In genomic region chr3:4904801-4905695, GRCh38 we compare ENCODE assay signal across 8 cellular contexts.
DNase-seq lines count a peak whose midpoint lies in the region; ATAC-seq, FAIRE-seq and TF ChIP-seq lines count a peak whose summit lies in the region.
"Had no signal": no experiment of that assay in that cellular context is flagged by ENCODE, and none has a peak within 500 bp of the region (broad histone marks: within the 10 kb centered on the region; RNA-seq: fewer than 3 reads in every experiment).

No MANE protein-coding gene starts in this region.

- H3K4me1 ChIP-seq in IMR-90 (ENCODE audit: control insufficient read depth, insufficient read depth, low read length), result no peaks in the 10 kb centered on the region
- H3K4me1 ChIP-seq in rectal smooth muscle tissue (ENCODE audit: control insufficient read depth, insufficient read depth, low read length), result peaks cover 12% of the 10 kb centered on the region

- H3K14ac ChIP-seq in IMR-90 (replicated peaks; ENCODE audit: low read depth, low read length), result no peak overlapping the region

- peaks cover 3% of the 10 kb centered on the region for H3K9me1 ChIP-seq in IMR-90 (ENCODE audit: insufficient read depth, low read length)

- H3K27me3 ChIP-seq in IMR-90 (ENCODE audit: control insufficient read depth, insufficient read depth, low read length), result peaks cover 1% of the 10 kb centered on the region; the same call in 1 of the 2 replicates
- H3K27me3 ChIP-seq in rectal smooth muscle tissue (ENCODE audit: control insufficient read depth, insufficient read depth, low read length), result no peaks in the 10 kb centered on the region

- H4K91ac ChIP-seq in IMR-90 (ENCODE audit: insufficient read depth, low read depth, low read length), result no peak overlapping the region

- no peak for ATAC-seq in IMR-90 (ENCODE audit: low read depth)

- H3K4me3 ChIP-seq in IMR-90 (ENCODE audit: insufficient read depth, low read depth, low read length) (no peak overlapping the region), rectal smooth muscle tissue (ENCODE audit: low read length) (no peak overlapping the region)

- POLR2A ChIA-PET in IMR-90 (lab: Charles Lee; ENCODE audit: unreplicated experiment) (no interaction called here), RWPE1 (lab: Yijun Ruan, JAX; ENCODE audit: low non-redundant PET) (interaction anchor here (0.7 kb wide), 1 partner anchor 80 kb away, joined by 5 read pairs; no protein-coding TSS in a partner anchor)

- DNase-seq in IMR-90 (peak; percentile 24), RWPE1 (ENCODE audit: low spot score) (peak; percentile 15), NCI-H2196 treated with DMSO at 0.1 percent for 48 hours (lab: John Stamatoyannopoulos, UW; ENCODE audit: unreplicated experiment) (no peak), C1 segment of cervical spinal cord (lab: John Stamatoyannopoulos, UW) (no peak), SIG-M5 (lab: John Stamatoyannopoulos, UW) (no peak)
- DNase-seq: activated gamma-delta T cell had no signal

- WGBS in IMR-90 (ENCODE audit: extremely low coverage in 2 of 2, insufficient read length in 1 of 2), 2 experiments, result no CpG with 5 or more reads among the region's 9 CpGs

- no peak overlapping the region for H3K4ac ChIP-seq in IMR-90 (ENCODE audit: low read depth, low read length)

- no TSS peak for BruUV-seq in IMR-90 (replicated peaks; lab: Mats Ljungman, UMichigan)

- H2BK20ac ChIP-seq in IMR-90 (ENCODE audit: low read depth, low read length), result no peak overlapping the region

- H3K36me3 ChIP-seq in IMR-90 (ENCODE audit: control insufficient read depth, insufficient read depth, low read length), result no peaks in the 10 kb centered on the region
- no peaks in the 10 kb centered on the region for H3K36me3 ChIP-seq in rectal smooth muscle tissue (ENCODE audit: control insufficient read depth, insufficient read depth, low read length)

- no peak overlapping the region for H2BK15ac ChIP-seq in IMR-90 (ENCODE audit: low read depth, low read length)

- no peaks in the 10 kb centered on the region for H3K79me1 ChIP-seq in IMR-90 (ENCODE audit: low read depth in 1 of 2, low read length in 2 of 2)

- H3K9me3 ChIP-seq in IMR-90 (ENCODE audit: control insufficient read depth, insufficient read depth, low read length), result no peaks in the 10 kb centered on the region

- no peak overlapping the region for H4K5ac ChIP-seq in IMR-90 (ENCODE audit: low read depth, low read length)

- no peak overlapping the region for H2BK120ac ChIP-seq in IMR-90 (ENCODE audit: low read depth, low read length)

- no peak for TF ChIP-seq CTCF in IMR-90 (conservative IDR thresholded peaks at IDR 0.05; ENCODE audit: low read depth, low read length)
- TF ChIP-seq CTCF in RWPE1 (conservative IDR thresholded peaks at IDR 0.05; ENCODE audit: low read depth), result no peak

- no peak overlapping the region for H2AFZ ChIP-seq in IMR-90 (replicated peaks; ENCODE audit: low read length, poor library complexity)

- H2BK5ac ChIP-seq in IMR-90 (ENCODE audit: low read depth, low read length, poor library complexity, severe bottlenecking), result no peak overlapping the region

- H3K9ac ChIP-seq in IMR-90 (ENCODE audit: low read depth, low read length) (no peak overlapping the region), rectal smooth muscle tissue (ENCODE audit: low read length) (no peak overlapping the region)

- H3K18ac ChIP-seq in IMR-90 (ENCODE audit: low read depth, low read length), result no peak overlapping the region

- intact Hi-C loops in IMR-90 (cut with micrococcal nuclease), result no loop called here

- H4K8ac ChIP-seq in IMR-90 (ENCODE audit: low read depth in 2 of 2, low read length in 2 of 2), result no peak overlapping the region

- peak; percentile 8 for FAIRE-seq in endometrium (lab: Jason Lieb, UNC)

- CTCF ChIA-PET in IMR-90 (lab: Yijun Ruan, JAX) (no interaction called here), RWPE1 (lab: Yijun Ruan, JAX) (interaction anchor here (0.6 kb wide), 1 partner anchor 80 kb away, joined by 5 read pairs; no protein-coding TSS in a partner anchor)

- H2AK9ac ChIP-seq in IMR-90 (replicated peaks; ENCODE audit: low read depth, low read length, poor library complexity), result no peak overlapping the region

- no peaks in the 10 kb centered on the region for H4K20me1 ChIP-seq in IMR-90 (ENCODE audit: insufficient read depth, low read length)

- H3K56ac ChIP-seq in IMR-90 (ENCODE audit: extremely low read depth, insufficient read depth, low read length), result no peak overlapping the region

- no peak for TF ChIP-seq POLR2A in IMR-90 (IDR thresholded peaks at IDR 0.05; ENCODE audit: low read depth, low read length)

- in situ Hi-C loops in IMR-90 (cut with MboI; ENCODE audit: low sequenced_read_pairs), result loop anchor here (10.0 kb wide), 1 partner anchor 50 kb away; no protein-coding TSS in a partner anchor

- no peak overlapping the region for H3K23ac ChIP-seq in IMR-90 (ENCODE audit: low read depth, low read length)

- H2AK5ac ChIP-seq in IMR-90 (ENCODE audit: low read depth, low read length), result no peak overlapping the region

- dilution Hi-C loops in IMR-90 (cut with HindIII; ENCODE audit: low sequenced_read_pairs, unreplicated experiment), result no loop called here

- H3K27ac ChIP-seq in IMR-90 (ENCODE audit: insufficient read depth, low read length) (no peak overlapping the region), RWPE1 (no peak overlapping the region), rectal smooth muscle tissue (ENCODE audit: low read depth, low read length) (peak overlapping the region; percentile 31)

- TF ChIP-seq RAD21 in IMR-90 (IDR thresholded peaks at IDR 0.05; ENCODE audit: low read length), result no peak

- H3K4me2 ChIP-seq in IMR-90 (ENCODE audit: low read depth, low read length), result no peak overlapping the region

TF ChIP-seq in IMR-90, 13 proteins besides CTCF, POLR2A, EP300 and RAD21:
- TF ChIP-seq MAFK (IDR thresholded peaks at IDR 0.05; ENCODE audit: low read depth, low read length) (no peak), CHD1 (IDR thresholded peaks at IDR 0.05; ENCODE audit: low read depth, low read length) (no peak), USF2 (IDR thresholded peaks at IDR 0.05; ENCODE audit: low read depth, low read length) (no peak), CEBPB (IDR thresholded peaks at IDR 0.05; ENCODE audit: low read depth, low read length) (peak; percentile 99), SMC3 (IDR thresholded peaks at IDR 0.05; ENCODE audit: low read depth, low read length) (no peak)

Comparison
In these comparisons a context has a peak if more than half of its experiments do, and no peak if none do; other contexts are left out.
1. DNase-seq: peak in IMR-90 (single experiment) and RWPE1 (single experiment); none in NCI-H2196 treated with DMSO at 0.1 percent for 48 hours (single experiment), C1 segment of cervical spinal cord (0 of 14) and SIG-M5 (single experiment).